In the genomic region with DNA sequence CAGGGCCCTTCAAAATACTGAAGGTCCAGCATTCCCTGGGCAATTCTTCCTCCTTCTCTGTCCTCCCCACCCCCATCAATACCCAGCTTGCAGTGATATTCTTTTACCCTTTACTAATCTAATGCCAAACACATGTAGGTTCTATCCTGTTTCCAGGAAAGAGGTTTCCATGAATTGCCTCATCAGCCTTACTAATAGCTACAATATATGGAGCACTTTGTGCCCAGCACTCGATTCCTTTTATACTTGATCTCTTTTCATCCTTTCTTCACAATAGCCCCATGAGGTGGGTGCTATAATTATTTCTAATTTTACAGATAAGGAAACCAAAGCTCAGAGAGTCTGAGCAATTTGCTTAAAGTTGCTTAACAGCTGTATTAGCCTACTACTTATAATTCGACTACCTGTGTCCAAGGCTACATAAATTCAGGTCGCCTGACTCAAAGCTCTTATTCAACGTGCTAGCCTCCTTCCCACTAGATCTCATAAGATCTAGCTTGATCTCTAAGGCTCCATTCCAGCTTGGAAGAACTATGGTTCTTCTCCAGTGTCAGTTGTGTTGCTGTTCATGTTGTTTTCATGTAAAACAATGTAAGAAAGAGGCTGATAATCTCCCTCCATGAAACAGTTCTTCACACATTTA, we compare ENCODE assay signal across 9 cellular contexts.
DNase-seq lines count a peak whose midpoint lies in the region; ATAC-seq, FAIRE-seq and TF ChIP-seq lines count a peak whose summit lies in the region.
"Had no signal": no experiment of that assay in that cellular context is flagged by ENCODE, and none has a peak within 500 bp of the region (broad histone marks: within the 10 kb centered on the region; RNA-seq: fewer than 3 reads in every experiment).

No MANE protein-coding gene starts in this region.

- H3K36me3 Mint-ChIP-seq in Caco-2 (ENCODE audit: insufficient read depth, unreplicated experiment), result no peaks in the 10 kb centered on the region
- peaks cover 2% of the 10 kb centered on the region for H3K36me3 Mint-ChIP-seq in activated CD4-positive, alpha-beta memory T cell treated with anti-CD3 and anti-CD28 coated beads, Interleukin-2, amount 10 ng/mL, durations not matched to agents 7 days and 5 days (ENCODE audit: low read depth)

- H3K36me3 ChIP-seq in Caco-2 (ENCODE audit: control insufficient read depth, insufficient read depth, low read length), result no peaks in the 10 kb centered on the region
- no peaks in the 10 kb centered on the region for H3K36me3 ChIP-seq in K562 (ENCODE audit: control insufficient read depth, insufficient read depth, low read length)
- no peaks in the 10 kb centered on the region for H3K36me3 ChIP-seq in mesodermal cell (ENCODE audit: control insufficient read depth, insufficient read depth, low read length)

- H3K9ac ChIP-seq in K562 (ENCODE audit: insufficient read depth in 1 of 2, low read depth in 2 of 2, low read length in 2 of 2), result peak overlapping the region; percentile 49 to 65; a peak in 3 of 4 replicates

- H3K9me1 ChIP-seq in K562 (ENCODE audit: control insufficient read depth, insufficient read depth, low read length), result no peaks in the 10 kb centered on the region

- WGBS in K562 (ENCODE audit: insufficient coverage, low coverage, missing lambda C conversion rate), result 5% methylated on average over 4 of the region's 4 CpGs
- WGBS in mesodermal cell (ENCODE audit: insufficient coverage in 2 of 2), 2 experiments, result 78 to 88% methylated on average over 2 to 3 of the region's 4 CpGs

- no peaks in the 10 kb centered on the region for H3K79me2 ChIP-seq in K562 (ENCODE audit: control insufficient read depth, insufficient read depth, low read length)

- TF ChIP-seq EP300 in K562 (IDR thresholded peaks at IDR 0.05; ENCODE audit: low read length), result peak; percentile 96

- no peak for TF ChIP-seq RAD21 in K562 (CRISPR knock-in tag; conservative IDR thresholded peaks at IDR 0.05 in 1 of 2, IDR thresholded peaks at IDR 0.05 in 1 of 2)

- H3K4me3 ChIP-seq in Caco-2 (ENCODE audit: low read depth, low read length), result no peak overlapping the region
- H3K4me3 ChIP-seq in K562, result no peak overlapping the region; the same call in 1 of the 2 replicates
- no peak overlapping the region for H3K4me3 ChIP-seq in mesodermal cell (ENCODE audit: extremely low read depth, insufficient read depth, low read length, poor library complexity, severe bottlenecking)

- peak overlapping the region; percentile 57 for H3K27ac Mint-ChIP-seq in Caco-2 (ENCODE audit: unreplicated experiment)
- H3K27ac Mint-ChIP-seq in activated CD4-positive, alpha-beta memory T cell treated with anti-CD3 and anti-CD28 coated beads, Interleukin-2, amount 10 ng/mL, durations not matched to agents 7 days and 5 days, result no peak overlapping the region

- H3K27ac ChIP-seq in K562 (ENCODE audit: extremely low read depth, low read depth, low read length) (peak overlapping the region; percentile 95), mesodermal cell (ENCODE audit: low read depth, low read length, severe bottlenecking) (peak overlapping the region; percentile 91)

- H3K27me3 Mint-ChIP-seq in Caco-2 (ENCODE audit: insufficient read depth, unreplicated experiment), result no peaks in the 10 kb centered on the region
- H3K27me3 Mint-ChIP-seq in activated CD4-positive, alpha-beta memory T cell treated with anti-CD3 and anti-CD28 coated beads, Interleukin-2, amount 10 ng/mL, durations not matched to agents 7 days and 5 days, result no peaks in the 10 kb centered on the region

- BruUV-seq in Caco-2 (replicated peaks; lab: Mats Ljungman, UMichigan), result no TSS peak
- BruUV-seq in K562 (replicated peaks; lab: Mats Ljungman, UMichigan), result no TSS peak

- H3K9me3 ChIP-seq in Caco-2, result peaks cover 6% of the 10 kb centered on the region; the same call in 1 of the 2 replicates
- peaks cover 7% of the 10 kb centered on the region; the same call in 1 of the 2 replicates for H3K9me3 ChIP-seq in K562 (replicated peaks; ENCODE audit: control insufficient read depth, insufficient read depth, low read depth, low read length)
- no peaks in the 10 kb centered on the region for H3K9me3 ChIP-seq in mesodermal cell (ENCODE audit: control insufficient read depth, low read length)

- in situ Hi-C loops in K562 (cut with MboI), result no loop called here

- H3K4me1 ChIP-seq in Caco-2 (peaks cover 29% of the 10 kb centered on the region), K562 (replicated peaks in 1 of 2; ENCODE audit: control insufficient read depth in 2 of 2, insufficient read depth in 2 of 2, low read length in 2 of 2) (peaks cover 6 to 62% of the 10 kb centered on the region in 2 experiments), mesodermal cell (ENCODE audit: control insufficient read depth, insufficient read depth, low read length, poor library complexity, severe bottlenecking) (peaks cover 38% of the 10 kb centered on the region)

- POLR2A ChIA-PET in Caco-2 (lab: Charles Lee), result no interaction called here
- POLR2A ChIA-PET in K562 (lab: Yijun Ruan, JAX), result interaction anchor here (0.6 to 2.6 kb wide), 12 partner anchors 8 to 1104 kb away, joined by 3 to 17 read pairs (median 3); no protein-coding TSS in a partner anchor
- POLR2A ChIA-PET in activated CD4-positive, alpha-beta memory T cell treated with anti-CD3 and anti-CD28 coated beads, Interleukin-2, amount 10 ng/mL, durations not matched to agents 7 days and 5 days (lab: Charles Lee), result no interaction called here

- DNase-seq in Caco-2 (no peak), K562 (ENCODE audit: extremely low read depth in 1 of 4, low spot score in 3 of 4) (peak in 3 of 4 experiments; percentile 20 to 84 (median 71)), NCI-H146 treated with DMSO at 0.1 percent for 48 hours (lab: John Stamatoyannopoulos, UW; ENCODE audit: unreplicated experiment) (no peak), DMS 273 (lab: John Stamatoyannopoulos, UW; ENCODE audit: unreplicated experiment) (no peak), MV-4-11 (lab: John Stamatoyannopoulos, UW) (no peak)
- no peak for DNase-seq in activated CD4-positive, alpha-beta memory T cell treated with anti-CD3 and anti-CD28 coated beads, Interleukin-2, amount 10 ng/mL, durations not matched to agents 7 days and 5 days
- DNase-seq: stimulated activated CD8-positive, alpha-beta memory T cell treated with anti-CD3 and anti-CD28 coated beads, Interleukin-4, amount 100 ng/mL, for 48 hours had no signal

- peak; percentile 73 for FAIRE-seq in K562 (lab: Jason Lieb, UNC)

- TF ChIP-seq POLR2A in K562 (conservative IDR thresholded peaks at IDR 0.05), result no peak; the same call in 1 of the 2 replicates

- no peaks in the 10 kb centered on the region for H4K20me1 ChIP-seq in K562 (replicated peaks; ENCODE audit: control insufficient read depth, insufficient read depth, low read length)

- intact Hi-C loops in Caco-2 (cut with micrococcal nuclease; ENCODE audit: unreplicated experiment), result no loop called here
- intact Hi-C loops in K562 (cut with micrococcal nuclease), result loop anchor here (1.0 to 10.0 kb wide), 4 partner anchors 36 to 232 kb away; a partner anchor contains a TSS

- H3K4me2 ChIP-seq in K562 (ENCODE audit: insufficient read depth, low read length), result peak overlapping the region; percentile 64

- CTCF ChIA-PET in Caco-2 (lab: Charles Lee), result no interaction called here
- CTCF ChIA-PET in K562 (lab: Yijun Ruan, JAX; ENCODE audit: low intra/inter-chr PET ratio), result no interaction called here
- CTCF ChIA-PET in activated CD4-positive, alpha-beta memory T cell treated with anti-CD3 and anti-CD28 coated beads, Interleukin-2, amount 10 ng/mL, durations not matched to agents 7 days and 5 days (lab: Charles Lee), result interaction anchor here (1.4 kb wide), 1 partner anchor 63 kb away, joined by 4 read pairs; no protein-coding TSS in a partner anchor

- ATAC-seq in HG03432 (IDR thresholded peaks at IDR 0.05; ENCODE audit: unreplicated experiment) (peak; percentile 1), K562 (peak; percentile 60)

- H3K4me1 Mint-ChIP-seq in Caco-2 (ENCODE audit: low read depth, unreplicated experiment), result peaks cover 25% of the 10 kb centered on the region
- H3K4me1 Mint-ChIP-seq in activated CD4-positive, alpha-beta memory T cell treated with anti-CD3 and anti-CD28 coated beads, Interleukin-2, amount 10 ng/mL, durations not matched to agents 7 days and 5 days, result peaks cover 9% of the 10 kb centered on the region

- TF ChIP-seq CTCF in Caco-2 (IDR thresholded peaks at IDR 0.05; ENCODE audit: insufficient read depth in 1 of 2, low read depth in 1 of 2, low read length in 1 of 2, severe bottlenecking in 1 of 2, unreplicated experiment in 1 of 2) (no peak), K562 (IDR thresholded peaks at IDR 0.05 in 2 of 3, conservative IDR thresholded peaks at IDR 0.05 in 1 of 3; ENCODE audit: insufficient read depth in 2 of 3, low read depth in 1 of 3, low read length in 3 of 3) (no peak)

- H2AFZ ChIP-seq in K562 (ENCODE audit: low read depth, low read length), result peak overlapping the region; percentile 73

- no peaks in the 10 kb centered on the region for H3K9me3 Mint-ChIP-seq in Caco-2 (ENCODE audit: unreplicated experiment)
- no peaks in the 10 kb centered on the region for H3K9me3 Mint-ChIP-seq in activated CD4-positive, alpha-beta memory T cell treated with anti-CD3 and anti-CD28 coated beads, Interleukin-2, amount 10 ng/mL, durations not matched to agents 7 days and 5 days

- H3K27me3 ChIP-seq in Caco-2 (replicated peaks; ENCODE audit: control insufficient read depth, insufficient read depth, low read length) (no peaks in the 10 kb centered on the region), K562 (ENCODE audit: control insufficient read depth in 2 of 2, insufficient read depth in 2 of 2, low read length in 2 of 2) (no peaks in the 10 kb centered on the region)

- no peak overlapping the region for H3K4me3 Mint-ChIP-seq in Caco-2 (ENCODE audit: unreplicated experiment)
- H3K4me3 Mint-ChIP-seq in activated CD4-positive, alpha-beta memory T cell treated with anti-CD3 and anti-CD28 coated beads, Interleukin-2, amount 10 ng/mL, durations not matched to agents 7 days and 5 days, result no peak overlapping the region

TF ChIP-seq in K562, 482 proteins besides CTCF, POLR2A, EP300 and RAD21 (continues in another document):
- TF ChIP-seq GABPB2 (CRISPR knock-in tag; conservative IDR thresholded peaks at IDR 0.05) (no peak), NCOA4 (IDR thresholded peaks at IDR 0.05; ENCODE audit: partially characterized antibody) (no peak), NBN (IDR thresholded peaks at IDR 0.05; ENCODE audit: low read depth) (no peak), BRF1 (IDR thresholded peaks at IDR 0.05; ENCODE audit: borderline replicate concordance, extremely low read depth, insufficient read length) (no peak), ZNF75A (CRISPR knock-in tag; IDR thresholded peaks at IDR 0.05) (no peak)

Comparison
In these comparisons a context has a peak if more than half of its experiments do, and no peak if none do; other contexts are left out.
1. DNase-seq: peak in K562 (3 of 4); none in Caco-2 (0 of 2), NCI-H146 treated with DMSO at 0.1 percent for 48 hours (single experiment), activated CD4-positive, alpha-beta memory T cell treated with anti-CD3 and anti-CD28 coated beads, Interleukin-2, amount 10 ng/mL, durations not matched to agents 7 days and 5 days (single experiment), DMS 273 (single experiment) and MV-4-11 (single experiment).